In the genomic region with DNA sequence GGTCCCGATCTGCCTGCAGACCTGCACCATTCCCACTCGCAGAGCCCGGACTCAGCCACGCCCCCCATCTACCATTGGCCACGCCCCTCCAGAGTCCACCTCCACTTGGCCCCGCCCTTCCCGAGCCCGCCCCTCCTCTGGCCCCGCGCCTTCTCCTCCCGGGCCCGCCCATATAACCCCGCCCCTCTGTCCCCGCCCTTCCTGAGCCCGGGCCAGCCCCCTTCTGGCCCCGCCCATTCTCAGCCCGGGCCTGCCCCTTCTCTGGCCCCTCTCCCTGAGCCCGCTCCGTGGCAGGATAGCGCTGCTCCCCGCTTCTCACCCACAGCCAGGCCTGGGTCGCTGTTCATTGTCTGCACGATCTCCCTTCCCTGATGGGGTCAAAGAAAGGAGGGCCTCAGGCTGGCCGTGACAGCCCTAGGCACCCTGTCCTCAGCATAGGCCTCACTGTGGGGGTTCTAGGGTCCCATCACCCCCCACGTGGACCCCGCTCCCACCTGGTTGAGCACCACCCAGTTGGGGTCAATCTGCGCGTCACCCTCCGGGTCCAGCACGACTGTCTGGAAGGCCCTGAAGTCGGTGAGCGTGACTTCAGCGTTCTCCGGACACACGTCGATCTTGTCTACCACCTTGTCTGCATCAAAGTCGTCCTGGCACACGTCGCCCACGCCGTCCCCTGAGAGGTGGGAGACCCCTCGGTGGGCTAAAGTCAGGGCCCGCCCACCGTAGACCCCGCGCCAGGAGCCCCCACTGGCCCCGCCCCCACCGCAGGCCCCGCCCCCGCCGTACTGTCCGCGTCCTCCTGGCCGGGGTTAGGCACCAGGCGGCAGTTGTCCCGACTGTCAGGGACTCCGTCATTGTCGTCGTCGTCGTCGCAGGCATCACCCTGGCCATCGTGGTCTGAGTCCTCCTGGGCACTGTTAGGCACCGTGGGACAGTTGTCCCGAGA, we compare ENCODE assay signal across 8 cellular contexts. TPM values are rescaled to one million over a fixed set of nuclear protein-coding genes. Genes with fewer than 3 reads are reported as not detected.
DNase-seq lines count a peak whose midpoint lies in the region; ATAC-seq and TF ChIP-seq lines count a peak whose summit lies in the region.

No MANE protein-coding gene starts in this region.

- H3K4me3 ChIP-seq in breast epithelium (peak overlapping the region in 2 of 3 donors; percentile 18 to 46), left lung (peak overlapping the region in 1 of 2 donors; percentile 13)

- H3K27me3 ChIP-seq in breast epithelium: peaks cover 25 to 47% of the 10 kb centered on the region in 2 donors
- peaks cover 38 to 65% of the 10 kb centered on the region in 2 donors for H3K27me3 ChIP-seq in left lung

- H3K36me3 ChIP-seq in breast epithelium: no peaks in the 10 kb centered on the region
- no peaks in the 10 kb centered on the region for H3K36me3 ChIP-seq in left lung

- no peak for TF ChIP-seq POLR2A in breast epithelium (IDR thresholded peaks at IDR 0.05)

- H3K4me1 ChIP-seq in breast epithelium: peaks cover 7 to 16% of the 10 kb centered on the region in 2 donors
- peaks cover 23 to 37% of the 10 kb centered on the region in 2 donors for H3K4me1 ChIP-seq in left lung

- peak; percentile 77 for ATAC-seq in left lung
- ATAC-seq in HG02852 (IDR thresholded peaks at IDR 0.05; ENCODE audit: unreplicated experiment): no peak
- no peak for ATAC-seq in HG03439 (IDR thresholded peaks at IDR 0.05; ENCODE audit: unreplicated experiment)

- H3K27ac ChIP-seq in breast epithelium (no peak overlapping the region), left lung (no peak overlapping the region)

- DNase-seq in Daoy (ENCODE audit: low read depth) (peak; percentile 89), NCI-H1105 (lab: John Stamatoyannopoulos, UW) (peak; percentile 81), breast epithelium (ENCODE audit: low spot score in 2 of 2) (peak in 1 of 2 donors; percentile 70), left lung (peak; percentile 70 to 89)
- peak; percentile 33 for DNase-seq in activated CD4-positive, CD25-positive, alpha-beta regulatory T cell treated with anti-CD3 and anti-CD28 coated beads, Interleukin-2, amount 50 U/mL, for 16 hours (ENCODE audit: low read depth, low spot score)
- DNase-seq in stimulated activated CD8-positive, alpha-beta memory T cell treated with anti-CD3 and anti-CD28 coated beads, Interleukin-15, amount 100 ng/mL, for 48 hours (ENCODE audit: low read depth in 2 of 2): peak; percentile 61 to 70

- intact Hi-C loops in breast epithelium (cut with DNase I; ENCODE audit: low total_unique reads): no loop called here
- intact Hi-C loops in left lung (cut with DNase I): no loop called here

- TF ChIP-seq CTCF in breast epithelium (IDR thresholded peaks at IDR 0.05): no peak
- TF ChIP-seq CTCF in left lung (IDR thresholded peaks at IDR 0.05): no peak

- H3K9me3 ChIP-seq in breast epithelium: no peaks in the 10 kb centered on the region
- no peaks in the 10 kb centered on the region for H3K9me3 ChIP-seq in left lung

RNA-seq across cellular contexts. Expression of gene COMP, which starts 5.7 kb away (rescaled TPM):
- not detected in 2 replicates for total RNA-seq in Daoy (2014; rRNA removed; shearing (Covaris generic))
- total RNA-seq in breast epithelium: 1 to 10 TPM; 1.0 to 4.9 (median 2.2) TPM
- total RNA-seq in left lung: 10 to 100 TPM in 1 of 2 donors, 1 to 10 TPM in 1; 1.9 to 47.7 TPM

RNA-seq across cellular contexts. Expression of gene UPF1, which starts 46.3 kb away (rescaled TPM):
- 100 and 121 TPM in 2 replicates for total RNA-seq in Daoy (2014; rRNA removed; shearing (Covaris generic))
- 10 to 100 TPM; 59.8 to 83.6 (median 75.2) TPM for total RNA-seq in breast epithelium
- total RNA-seq in left lung: 10 to 100 TPM; 66.9 to 80.9 TPM
